25 cellular contexts compared by ENCODE assay signal in genomic region chr10:128686638-128687278, GRCh38.
"Had no signal": no experiment of that assay in that cellular context is flagged by ENCODE, and none has a peak within 500 bp of the region (broad histone marks: within the 10 kb centered on the region; RNA-seq: fewer than 3 reads in every experiment).

No MANE protein-coding gene starts in this region.

- H3K9me3 Mint-ChIP-seq: activated T-helper 2 cell treated with anti-CD3 and anti-CD28 coated beads, Interferon-gamma antibody, Interleukin-2, Interleukin-4, amounts not matched to agents 10 μg/mL and 5 μg/mL and 100 μg/mL, durations not matched to agents 14 hours and 24 hours and 36 hours; naive B cell; T-helper 1 cell treated with Interleukin-12 subunit alpha and Interleukin-12 subunit beta and Interleukin-4 antibody, amounts not matched to agents 30 μg/mL and 1 μg/mL, for 36 hours had no signal

- H3K36me3 ChIP-seq: colonic mucosa, gastrocnemius medialis, neutrophil, right lobe of liver, transverse colon had no signal

- H3K9me3 ChIP-seq: colonic mucosa, gastrocnemius medialis, neutrophil, right lobe of liver, testis, transverse colon had no signal

- H3K27me3 Mint-ChIP-seq: activated CD8-positive, alpha-beta memory T cell treated with anti-CD3 and anti-CD28 coated beads, Interleukin-2, amount 10 ng/mL, durations not matched to agents 7 days and 5 days; activated naive CD8-positive, alpha-beta T cell had no signal

- DNase-seq: activated CD4-positive, alpha-beta T cell treated with anti-CD3 and anti-CD28 coated beads for 1 hour; activated CD8-positive, alpha-beta memory T cell treated with anti-CD3 and anti-CD28 coated beads, Interleukin-2, amount 10 ng/mL, durations not matched to agents 7 days and 5 days; activated CD8-positive, alpha-beta T cell treated with anti-CD3 and anti-CD28 coated beads, Interleukin-2, amount 10 ng/mL, durations not matched to agents 7 days and 5 days; activated T-cell treated with anti-CD3 and anti-CD28 coated beads, Interleukin-2, amount 50 U/mL, for 48 hours; anterior cingulate cortex; colonic mucosa; effector CD8-positive, alpha-beta T cell; erythroblast; gastrocnemius medialis; glutamatergic neuron; left ventricle myocardium superior; naive B cell; right lobe of liver; stimulated activated CD4-positive, alpha-beta T cell treated with anti-CD3 and anti-CD28 coated beads, Interleukin-12 subunit alpha, Interleukin-12 subunit beta, amount 100 ng/mL, for 4 hours; stimulated activated CD4-positive, alpha-beta T cell treated with anti-CD3 and anti-CD28 coated beads, Interleukin-4, amount 100 ng/mL, for 1 hour; stimulated activated naive CD8-positive, alpha-beta T cell treated with anti-CD3 and anti-CD28 coated beads, Interleukin-15, Interleukin-2, amounts not matched to agents 100 U/mL and 50 U/mL, for 24 hours; SW 1271; T-helper 9 cell; testis; transverse colon had no signal

- H3K4me3 Mint-ChIP-seq: activated CD8-positive, alpha-beta memory T cell treated with anti-CD3 and anti-CD28 coated beads, Interleukin-2, amount 10 ng/mL, durations not matched to agents 7 days and 5 days; activated CD8-positive, alpha-beta T cell treated with anti-CD3 and anti-CD28 coated beads, Interleukin-2, amount 10 ng/mL, durations not matched to agents 7 days and 5 days; activated naive CD8-positive, alpha-beta T cell; naive B cell; T-helper 1 cell treated with Interleukin-12 subunit alpha and Interleukin-12 subunit beta and Interleukin-4 antibody, amounts not matched to agents 30 μg/mL and 1 μg/mL, for 36 hours had no signal

- H3K27me3 ChIP-seq: colonic mucosa, gastrocnemius medialis, right lobe of liver, testis, transverse colon had no signal

- H3K4me1 Mint-ChIP-seq: activated CD8-positive, alpha-beta memory T cell treated with anti-CD3 and anti-CD28 coated beads, Interleukin-2, amount 10 ng/mL, durations not matched to agents 7 days and 5 days; naive B cell had no signal

- H3K4me3 ChIP-seq: colonic mucosa, gastrocnemius medialis, right lobe of liver, skin epidermis, testis, transverse colon had no signal

- H3K4me1 ChIP-seq: colonic mucosa, gastrocnemius medialis, right lobe of liver, testis had no signal

- ATAC-seq: activated CD8-positive, alpha-beta memory T cell treated with anti-CD3 and anti-CD28 coated beads, Interleukin-2, amount 10 ng/mL, durations not matched to agents 7 days and 5 days; activated CD8-positive, alpha-beta T cell treated with anti-CD3 and anti-CD28 coated beads, Interleukin-2, amount 10 ng/mL, durations not matched to agents 7 days and 5 days; gastrocnemius medialis; left ventricle myocardium superior; stimulated activated naive CD8-positive, alpha-beta T cell treated with anti-CD3 and anti-CD28 coated beads, Interleukin-15, Interleukin-2, amounts not matched to agents 100 U/mL and 50 U/mL, for 24 hours had no signal

- H3K27ac ChIP-seq: colonic mucosa, gastrocnemius medialis, neutrophil, right lobe of liver, skin epidermis, testis had no signal

- H3K27ac Mint-ChIP-seq: activated CD8-positive, alpha-beta memory T cell treated with anti-CD3 and anti-CD28 coated beads, Interleukin-2, amount 10 ng/mL, durations not matched to agents 7 days and 5 days; activated CD8-positive, alpha-beta T cell treated with anti-CD3 and anti-CD28 coated beads, Interleukin-2, amount 10 ng/mL, durations not matched to agents 7 days and 5 days; activated naive CD8-positive, alpha-beta T cell; activated T-helper 2 cell treated with anti-CD3 and anti-CD28 coated beads, Interferon-gamma antibody, Interleukin-2, Interleukin-4, amounts not matched to agents 10 μg/mL and 5 μg/mL and 100 μg/mL, durations not matched to agents 14 hours and 24 hours and 36 hours; T-helper 1 cell treated with Interleukin-12 subunit alpha and Interleukin-12 subunit beta and Interleukin-4 antibody, amounts not matched to agents 30 μg/mL and 1 μg/mL, for 36 hours had no signal

- H3K36me3 Mint-ChIP-seq: activated CD8-positive, alpha-beta memory T cell treated with anti-CD3 and anti-CD28 coated beads, Interleukin-2, amount 10 ng/mL, durations not matched to agents 7 days and 5 days; activated naive CD8-positive, alpha-beta T cell; naive B cell had no signal
